Comparison of ENCODE assay signal across 23 cellular contexts in genomic region chr15:66739287-66739686, GRCh38.
"Had no signal": no experiment of that assay in that cellular context is flagged by ENCODE, and none has a peak within 500 bp of the region (broad histone marks: within the 10 kb centered on the region; RNA-seq: fewer than 3 reads in every experiment).

No MANE protein-coding gene starts in this region.

- H3K36me3 Mint-ChIP-seq: activated naive CD8-positive, alpha-beta T cell had no signal

- H3K4me3 ChIP-seq: esophagus muscularis mucosa, spleen, suprapubic skin, tibial artery had no signal

- H3K27me3 ChIP-seq: brain microvascular endothelial cell, esophagus muscularis mucosa, neutrophil, spleen, suprapubic skin, tibial artery had no signal

- H3K9me3 ChIP-seq: esophagus muscularis mucosa, neutrophil, spleen, suprapubic skin, tibial artery had no signal

- H3K27ac ChIP-seq: brain microvascular endothelial cell, esophagus muscularis mucosa, neutrophil, spleen, suprapubic skin had no signal

- H3K27me3 Mint-ChIP-seq: activated naive CD8-positive, alpha-beta T cell; dendritic cell treated with granulocyte-macrophage colony-stimulating factor and Interleukin-4, amounts not matched to agents 40 ng/mL and 50 ng/mL, for 4 days; progenitor cell of endocrine pancreas had no signal

- H3K27ac Mint-ChIP-seq: activated naive CD8-positive, alpha-beta T cell; dendritic cell treated with granulocyte-macrophage colony-stimulating factor and Interleukin-4, amounts not matched to agents 40 ng/mL and 50 ng/mL, for 4 days; progenitor cell of endocrine pancreas; T-helper 1 cell treated with Interleukin-12 subunit alpha and Interleukin-12 subunit beta and Interleukin-4 antibody, amounts not matched to agents 30 μg/mL and 1 μg/mL, for 36 hours had no signal

- H3K4me3 Mint-ChIP-seq: activated naive CD8-positive, alpha-beta T cell; dendritic cell treated with granulocyte-macrophage colony-stimulating factor and Interleukin-4, amounts not matched to agents 40 ng/mL and 50 ng/mL, for 4 days; endodermal cell; nephron; T-helper 1 cell treated with Interleukin-12 subunit alpha and Interleukin-12 subunit beta and Interleukin-4 antibody, amounts not matched to agents 30 μg/mL and 1 μg/mL, for 36 hours had no signal

- H3K9me3 Mint-ChIP-seq: dendritic cell treated with granulocyte-macrophage colony-stimulating factor and Interleukin-4, amounts not matched to agents 40 ng/mL and 50 ng/mL, for 4 days; endodermal cell; nephron; T-helper 1 cell treated with Interleukin-12 subunit alpha and Interleukin-12 subunit beta and Interleukin-4 antibody, amounts not matched to agents 30 μg/mL and 1 μg/mL, for 36 hours had no signal

- DNase-seq: activated CD4-positive, alpha-beta T cell treated with anti-CD3 and anti-CD28 coated beads for 4 hours; activated CD4-positive, alpha-beta T cell treated with anti-CD3 and anti-CD28 coated beads, Interleukin-2, amount 50 U/mL, for 4 hours; activated effector memory CD4-positive, alpha-beta T cell treated with Interleukin-2 at 50 U/mL for 16 hours; activated naive CD4-positive, alpha-beta T cell treated with Interleukin-2 at 50 U/mL for 16 hours; anterior cingulate cortex; brain microvascular endothelial cell; caudate nucleus; endodermal cell; foreskin melanocyte; left ventricle myocardium superior; mammary epithelial cell; spleen; stimulated activated naive CD4-positive, alpha-beta T cell; T-helper 9 cell; tibial artery had no signal

- ATAC-seq: left ventricle myocardium superior had no signal

- H3K36me3 ChIP-seq: brain microvascular endothelial cell, esophagus muscularis mucosa, neutrophil, spleen, suprapubic skin, tibial artery had no signal
